In the genomic region with DNA sequence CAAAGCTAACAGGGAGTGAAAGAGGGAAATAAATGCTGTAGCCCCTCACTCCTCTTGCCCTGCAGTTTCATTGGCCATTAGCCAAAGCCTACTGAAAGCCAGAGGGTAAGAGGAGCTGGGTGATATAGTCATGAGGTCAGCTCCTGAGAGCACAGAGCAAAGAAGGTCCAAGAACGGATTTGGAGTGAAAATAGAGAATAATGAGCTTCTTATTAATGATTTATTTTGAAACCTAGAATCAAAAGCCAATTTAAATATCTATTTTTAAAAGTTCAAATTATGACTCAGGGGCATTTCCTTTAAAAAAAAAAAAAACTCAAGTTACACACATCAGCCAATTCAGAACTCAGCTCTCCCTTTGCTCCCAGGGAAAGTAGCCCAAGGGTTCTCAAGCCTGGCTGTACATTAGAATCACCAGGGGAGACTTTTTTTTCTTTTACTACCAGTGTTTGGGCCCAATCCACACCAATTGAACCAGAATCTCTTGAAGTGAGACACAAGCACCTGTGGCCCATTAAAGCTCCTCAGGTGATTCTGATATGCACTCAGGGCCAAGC, we compare ENCODE assay signal across 26 cellular contexts.
DNase-seq lines count a peak whose midpoint lies in the region; ATAC-seq, FAIRE-seq and TF ChIP-seq lines count a peak whose summit lies in the region.
"Had no signal": no experiment of that assay in that cellular context is flagged by ENCODE, and none has a peak within 500 bp of the region (broad histone marks: within the 10 kb centered on the region; RNA-seq: fewer than 3 reads in every experiment).

No MANE protein-coding gene starts in this region.

- CTCF ChIA-PET in A549 (lab: Yijun Ruan, JAX): interaction anchor here (0.6 to 2.7 kb wide), 14 partner anchors 10 to 680 kb away, joined by 3 to 12 read pairs (median 3); no protein-coding TSS in a partner anchor

- WGBS in A549 (ENCODE audit: missing lambda C conversion rate): 56% methylated on average over 1 of the region's 1 CpG

- no peak for DNase-seq in A549 (ENCODE audit: low read depth in 1 of 2, low spot score in 1 of 2)
- peak; percentile 50 for DNase-seq in HT1080 (ENCODE audit: low read depth)
- peak; percentile 26 for DNase-seq in adipocyte (ENCODE audit: low read depth)
- DNase-seq in fibroblast of mammary gland (ENCODE audit: low read depth): peak; percentile 66
- no peak for DNase-seq in iPS-NIHi11 (ENCODE audit: low spot score)
- no peak for DNase-seq in chondrocyte (ENCODE audit: low spot score)
- DNase-seq: 8988T; activated naive CD4-positive, alpha-beta T cell treated with anti-CD3 and anti-CD28 coated beads, Interleukin-2, amount 50 U/mL, for 16 hours; central memory CD4-positive, alpha-beta T cell; dorsolateral prefrontal cortex; foreskin keratinocyte; KG1; mesenchymal stem cell; NCI-H1694 treated with DMSO at 0.1 percent for 48 hours; stimulated activated CD4-positive, alpha-beta T cell treated with anti-CD3 and anti-CD28 coated beads, Interleukin-15, amount 100 ng/mL, for 24 hours; T1000; tibial artery had no signal

- POLR2A ChIA-PET in A549 (lab: Yijun Ruan, JAX): interaction anchor here (0.7 to 1.2 kb wide), 4 partner anchors 8 to 137 kb away, joined by 3 to 4 read pairs (median 4); a partner anchor contains a TSS

- H3K36me3 Mint-ChIP-seq in chondrocyte (ENCODE audit: low read depth): no peaks in the 10 kb centered on the region
- H3K36me3 Mint-ChIP-seq: WTC11 had no signal

- peak in 1 of 2 experiments; percentile 48; a peak in 3 of 6 replicates for ATAC-seq in A549
- ATAC-seq in GM21737 (IDR thresholded peaks at IDR 0.05; ENCODE audit: unreplicated experiment): no peak
- ATAC-seq in HG03354 (IDR thresholded peaks at IDR 0.05; ENCODE audit: poor library complexity, severe bottlenecking, unreplicated experiment): no peak
- ATAC-seq: foreskin keratinocyte, left lobe of liver, Right ventricle myocardium inferior, sciatic nerve, WTC11 had no signal

- H3K9ac ChIP-seq in adipocyte (ENCODE audit: low read length): no peak overlapping the region

- peak overlapping the region; percentile 3; the same call in 2 of the 3 replicates for H3K4me2 ChIP-seq in A549

- peaks cover 23% of the 10 kb centered on the region for H3K4me1 ChIP-seq in A549
- peaks cover 14% of the 10 kb centered on the region for H3K4me1 ChIP-seq in adipocyte (ENCODE audit: control insufficient read depth, insufficient read depth, low read length)
- H3K4me1 ChIP-seq: foreskin keratinocyte had no signal

- H3K9me3 ChIP-seq in A549 (no peaks in the 10 kb centered on the region), adipocyte (ENCODE audit: control insufficient read depth, low read length) (no peaks in the 10 kb centered on the region)
- H3K9me3 ChIP-seq: tibial artery had no signal

- FAIRE-seq in A549 (lab: Jason Lieb, UNC): no peak

- no peak overlapping the region for H3K4me3 Mint-ChIP-seq in chondrocyte (ENCODE audit: unreplicated experiment)
- H3K4me3 Mint-ChIP-seq: B cell; stimulated activated naive CD8-positive, alpha-beta T cell treated with anti-CD3 and anti-CD28 coated beads, Interleukin-15, Interleukin-2, amounts not matched to agents 100 ng/mL and 50 ng/mL, for 24 hours; WTC11 had no signal

- no peaks in the 10 kb centered on the region for H3K36me3 ChIP-seq in adipocyte (ENCODE audit: control insufficient read depth, insufficient read depth, low read length, severe bottlenecking)
- H3K36me3 ChIP-seq: tibial artery had no signal

- no peak for TF ChIP-seq POLR2A in A549 (IDR thresholded peaks at IDR 0.05; ENCODE audit: low read length)

- H3K27me3 Mint-ChIP-seq in chondrocyte (ENCODE audit: low read depth): peaks cover 3% of the 10 kb centered on the region

- H3K27ac Mint-ChIP-seq in chondrocyte (ENCODE audit: unreplicated experiment): no peak overlapping the region
- H3K27ac Mint-ChIP-seq: B cell; stimulated activated naive CD8-positive, alpha-beta T cell treated with anti-CD3 and anti-CD28 coated beads, Interleukin-15, Interleukin-2, amounts not matched to agents 100 ng/mL and 50 ng/mL, for 24 hours; WTC11 had no signal

- peaks cover 4% of the 10 kb centered on the region for H3K27me3 ChIP-seq in adipocyte (replicated peaks; ENCODE audit: control insufficient read depth, insufficient read depth, low read length)
- H3K27me3 ChIP-seq: dorsolateral prefrontal cortex, tibial artery had no signal

- TF ChIP-seq RAD21 in A549 (conservative IDR thresholded peaks at IDR 0.05 in 1 of 2, IDR thresholded peaks at IDR 0.05 in 1 of 2): no peak

- no peaks in the 10 kb centered on the region for H3K9me3 Mint-ChIP-seq in chondrocyte (ENCODE audit: low read depth)
- H3K9me3 Mint-ChIP-seq: stimulated activated naive CD8-positive, alpha-beta T cell treated with anti-CD3 and anti-CD28 coated beads, Interleukin-15, Interleukin-2, amounts not matched to agents 100 ng/mL and 50 ng/mL, for 24 hours had no signal

- peak overlapping the region; percentile 46 to 86; a peak in 5 of 6 replicates for H3K27ac ChIP-seq in A549
- H3K27ac ChIP-seq: epithelial cell of prostate, foreskin keratinocyte had no signal

- no peak overlapping the region for H3K4me3 ChIP-seq in A549
- peak overlapping the region; percentile 31 for H3K4me3 ChIP-seq in adipocyte (ENCODE audit: low read length)
- no peak overlapping the region for H3K4me3 ChIP-seq in fibroblast of mammary gland (ENCODE audit: control insufficient read depth, low read depth, low read length)
- H3K4me3 ChIP-seq: dorsolateral prefrontal cortex, tibial artery had no signal

- no peak for TF ChIP-seq CTCF in A549 (IDR thresholded peaks at IDR 0.05)
- no peak for TF ChIP-seq CTCF in fibroblast of mammary gland (conservative IDR thresholded peaks at IDR 0.05; ENCODE audit: control insufficient read depth, insufficient read depth, low read depth, low read length)
- TF ChIP-seq CTCF in chondrocyte (IDR thresholded peaks at IDR 0.05): no peak

- peaks cover 3% of the 10 kb centered on the region for H3K4me1 Mint-ChIP-seq in chondrocyte (ENCODE audit: low read depth)
- H3K4me1 Mint-ChIP-seq: B cell had no signal

- no peak for TF ChIP-seq EP300 in A549 (IDR thresholded peaks at IDR 0.05)

TF ChIP-seq in A549, 52 proteins besides CTCF, POLR2A, EP300 and RAD21:
- TF ChIP-seq HOXA7 (CRISPR knock-in tag; IDR thresholded peaks at IDR 0.05): no peak
- TF ChIP-seq RCOR1 (IDR thresholded peaks at IDR 0.05; ENCODE audit: low read depth, low read length): no peak
- TF ChIP-seq, protein P1, sequence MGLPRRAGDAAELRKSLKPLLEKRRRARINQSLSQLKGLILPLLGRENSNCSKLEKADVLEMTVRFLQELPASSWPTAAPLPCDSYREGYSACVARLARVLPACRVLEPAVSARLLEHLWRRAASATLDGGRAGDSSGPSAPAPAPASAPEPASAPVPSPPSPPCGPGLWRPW (IDR thresholded peaks at IDR 0.05): no peak
- TF ChIP-seq, protein P2, sequence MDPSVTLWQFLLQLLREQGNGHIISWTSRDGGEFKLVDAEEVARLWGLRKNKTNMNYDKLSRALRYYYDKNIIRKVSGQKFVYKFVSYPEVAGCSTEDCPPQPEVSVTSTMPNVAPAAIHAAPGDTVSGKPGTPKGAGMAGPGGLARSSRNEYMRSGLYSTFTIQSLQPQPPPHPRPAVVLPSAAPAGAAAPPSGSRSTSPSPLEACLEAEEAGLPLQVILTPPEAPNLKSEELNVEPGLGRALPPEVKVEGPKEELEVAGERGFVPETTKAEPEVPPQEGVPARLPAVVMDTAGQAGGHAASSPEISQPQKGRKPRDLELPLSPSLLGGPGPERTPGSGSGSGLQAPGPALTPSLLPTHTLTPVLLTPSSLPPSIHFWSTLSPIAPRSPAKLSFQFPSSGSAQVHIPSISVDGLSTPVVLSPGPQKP (IDR thresholded peaks at IDR 0.05; ENCODE audit: low read depth, low read length): no peak
- TF ChIP-seq, protein P3, sequence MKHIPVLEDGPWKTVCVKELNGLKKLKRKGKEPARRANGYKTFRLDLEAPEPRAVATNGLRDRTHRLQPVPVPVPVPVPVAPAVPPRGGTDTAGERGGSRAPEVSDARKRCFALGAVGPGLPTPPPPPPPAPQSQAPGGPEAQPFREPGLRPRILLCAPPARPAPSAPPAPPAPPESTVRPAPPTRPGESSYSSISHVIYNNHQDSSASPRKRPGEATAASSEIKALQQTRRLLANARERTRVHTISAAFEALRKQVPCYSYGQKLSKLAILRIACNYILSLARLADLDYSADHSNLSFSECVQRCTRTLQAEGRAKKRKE (CRISPR knock-in tag; IDR thresholded peaks at IDR 0.05; ENCODE audit: low read depth): no peak
- TF ChIP-seq EHMT2 (IDR thresholded peaks at IDR 0.05; ENCODE audit: low read depth): no peak
- TF ChIP-seq FOSL2 (IDR thresholded peaks at IDR 0.05): no peak
- TF ChIP-seq FOSL2 (CRISPR knock-in tag; IDR thresholded peaks at IDR 0.05): no peak
- TF ChIP-seq, protein P4, sequence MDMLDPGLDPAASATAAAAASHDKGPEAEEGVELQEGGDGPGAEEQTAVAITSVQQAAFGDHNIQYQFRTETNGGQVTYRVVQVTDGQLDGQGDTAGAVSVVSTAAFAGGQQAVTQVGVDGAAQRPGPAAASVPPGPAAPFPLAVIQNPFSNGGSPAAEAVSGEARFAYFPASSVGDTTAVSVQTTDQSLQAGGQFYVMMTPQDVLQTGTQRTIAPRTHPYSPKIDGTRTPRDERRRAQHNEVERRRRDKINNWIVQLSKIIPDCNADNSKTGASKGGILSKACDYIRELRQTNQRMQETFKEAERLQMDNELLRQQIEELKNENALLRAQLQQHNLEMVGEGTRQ (IDR thresholded peaks at IDR 0.05): no peak
- TF ChIP-seq, protein P5, sequence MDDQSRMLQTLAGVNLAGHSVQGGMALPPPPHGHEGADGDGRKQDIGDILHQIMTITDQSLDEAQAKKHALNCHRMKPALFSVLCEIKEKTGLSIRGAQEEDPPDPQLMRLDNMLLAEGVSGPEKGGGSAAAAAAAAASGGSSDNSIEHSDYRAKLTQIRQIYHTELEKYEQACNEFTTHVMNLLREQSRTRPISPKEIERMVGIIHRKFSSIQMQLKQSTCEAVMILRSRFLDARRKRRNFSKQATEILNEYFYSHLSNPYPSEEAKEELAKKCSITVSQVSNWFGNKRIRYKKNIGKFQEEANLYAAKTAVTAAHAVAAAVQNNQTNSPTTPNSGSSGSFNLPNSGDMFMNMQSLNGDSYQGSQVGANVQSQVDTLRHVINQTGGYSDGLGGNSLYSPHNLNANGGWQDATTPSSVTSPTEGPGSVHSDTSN (IDR thresholded peaks at IDR 0.05): no peak
- TF ChIP-seq, protein P6, sequence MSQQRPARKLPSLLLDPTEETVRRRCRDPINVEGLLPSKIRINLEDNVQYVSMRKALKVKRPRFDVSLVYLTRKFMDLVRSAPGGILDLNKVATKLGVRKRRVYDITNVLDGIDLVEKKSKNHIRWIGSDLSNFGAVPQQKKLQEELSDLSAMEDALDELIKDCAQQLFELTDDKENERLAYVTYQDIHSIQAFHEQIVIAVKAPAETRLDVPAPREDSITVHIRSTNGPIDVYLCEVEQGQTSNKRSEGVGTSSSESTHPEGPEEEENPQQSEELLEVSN (IDR thresholded peaks at IDR 0.05; ENCODE audit: borderline replicate concordance, low read depth): no peak
- TF ChIP-seq TP53 (CRISPR knock-in tag; IDR thresholded peaks at IDR 0.05): no peak
- no peak for TF ChIP-seq ZFP36 (IDR thresholded peaks at IDR 0.05; ENCODE audit: borderline replicate concordance, partially characterized antibody)
- TF ChIP-seq CEBPB (IDR thresholded peaks at IDR 0.05): no peak
- TF ChIP-seq NR3C1 (IDR thresholded peaks at IDR 0.05): no peak

Comparison
In these comparisons a context has a peak if more than half of its experiments do, and no peak if none do; other contexts are left out.
1. DNase-seq: peak in HT1080 (single experiment), adipocyte (single experiment) and fibroblast of mammary gland (single experiment); none in A549 (0 of 2), iPS-NIHi11 (single experiment) and chondrocyte (single experiment).